ENCODE assay signal across 8 cellular contexts in genomic region chr12:6492838-6493579, GRCh38. TPM values are rescaled to one million over a fixed set of nuclear protein-coding genes. Genes with fewer than 3 reads are reported as not detected.
DNase-seq lines count a peak whose midpoint lies in the region; ATAC-seq and TF ChIP-seq lines count a peak whose summit lies in the region.

Gene MRPL51 (minus strand): TSS chr12:6493262. CDS start chr12:6493136, 126 bp downstream.

- peak; percentile 45 for DNase-seq in BJ (ENCODE audit: low read depth)
- peak; percentile 88 for DNase-seq in NCI-H526 treated with DMSO at 0.1 percent for 48 hours (lab: John Stamatoyannopoulos, UW)
- peak; percentile 99 for DNase-seq in activated CD4-positive, alpha-beta T cell treated with anti-CD3 and anti-CD28 coated beads, Interleukin-2, amount 10 ng/mL, durations not matched to agents 24 days and 14 days
- DNase-seq in colonic mucosa: peak; percentile 98
- peak; percentile 90 to 99 (median 96) for DNase-seq in stimulated activated CD4-positive, alpha-beta T cell treated with anti-CD3 and anti-CD28 coated beads, Interleukin-1b, Interleukin-23, amount 100 ng/mL, for 24 hours (ENCODE audit: low read depth in 4 of 4, low spot score in 1 of 4)

- peak within 1 kb of the TSS; percentile 99 for H3K27ac ChIP-seq in colonic mucosa
- peak within 1 kb of the TSS; percentile 96 for H3K27ac ChIP-seq in layer of hippocampus (ENCODE audit: low read depth, low read length)

- H3K4me1 Mint-ChIP-seq in activated CD4-positive, alpha-beta T cell treated with anti-CD3 and anti-CD28 coated beads, Interleukin-2, amount 10 ng/mL, durations not matched to agents 24 days and 14 days: peaks cover 34% of the 10 kb centered on the region

- H3K4me3 ChIP-seq in BJ (ENCODE audit: low read depth, low read length) (peak within 1 kb of the TSS; percentile 64), colonic mucosa (peak within 1 kb of the TSS; percentile 76)

- no peak for TF ChIP-seq CTCF in BJ (IDR thresholded peaks at IDR 0.05; ENCODE audit: insufficient read depth, low read depth, low read length)
- TF ChIP-seq CTCF in colonic mucosa (IDR thresholded peaks at IDR 0.05): no peak

- peak within 1 kb of the TSS; percentile 86 to 98 for H3K9ac ChIP-seq in colonic mucosa (ENCODE audit: low read depth in 2 of 2, low read length in 2 of 2)

- ATAC-seq in GM19324 (IDR thresholded peaks at IDR 0.05; ENCODE audit: low FRiP score, unreplicated experiment) (peak; percentile 72), HG03460 (IDR thresholded peaks at IDR 0.05; ENCODE audit: unreplicated experiment) (peak; percentile 69)

- no peaks in the 10 kb centered on the region for H3K9me3 Mint-ChIP-seq in activated CD4-positive, alpha-beta T cell treated with anti-CD3 and anti-CD28 coated beads, Interleukin-2, amount 10 ng/mL, durations not matched to agents 24 days and 14 days

- H3K4me3 Mint-ChIP-seq in activated CD4-positive, alpha-beta T cell treated with anti-CD3 and anti-CD28 coated beads, Interleukin-2, amount 10 ng/mL, durations not matched to agents 24 days and 14 days: peak within 1 kb of the TSS; percentile 95

- H3K36me3 ChIP-seq in BJ (ENCODE audit: control insufficient read depth, insufficient read depth, low read length) (no peaks in the 10 kb centered on the region; the same call in 1 of the 2 replicates), colonic mucosa (no peaks in the 10 kb centered on the region)

- H3K27me3 Mint-ChIP-seq in activated CD4-positive, alpha-beta T cell treated with anti-CD3 and anti-CD28 coated beads, Interleukin-2, amount 10 ng/mL, durations not matched to agents 24 days and 14 days: no peaks in the 10 kb centered on the region

- intact Hi-C loops in activated CD4-positive, alpha-beta T cell treated with anti-CD3 and anti-CD28 coated beads, Interleukin-2, amount 10 ng/mL, durations not matched to agents 24 days and 14 days (cut with micrococcal nuclease): loop anchor here (1.0 to 5.0 kb wide), 6 partner anchors 23 to 359 kb away; partner anchors contain the start of genes CDCA3, ING4, USP5 and VAMP1
- intact Hi-C loops in colonic mucosa (cut with DNase I): no loop called here

- H3K27me3 ChIP-seq in BJ (ENCODE audit: control insufficient read depth, insufficient read depth, low read length) (no peaks in the 10 kb centered on the region), colonic mucosa (no peaks in the 10 kb centered on the region), layer of hippocampus (ENCODE audit: control insufficient read depth, insufficient read depth, low read length) (no peaks in the 10 kb centered on the region)

- CTCF ChIA-PET in BJ (lab: Yijun Ruan, JAX): interaction anchor here (0.9 to 1.6 kb wide), 4 partner anchors 13 to 44 kb away, joined by 3 to 5 read pairs (median 4); partner anchors contain the start of gene VAMP1

- H3K9me3 ChIP-seq in colonic mucosa: no peaks in the 10 kb centered on the region

- POLR2A ChIA-PET in BJ (lab: Charles Lee): interaction anchor here (0.6 to 0.8 kb wide), 2 partner anchors 39 to 41 kb away, joined by 3 to 6 read pairs; partner anchors contain the start of gene GAPDH

- peak within 1 kb of the TSS; percentile 98 for H3K27ac Mint-ChIP-seq in activated CD4-positive, alpha-beta T cell treated with anti-CD3 and anti-CD28 coated beads, Interleukin-2, amount 10 ng/mL, durations not matched to agents 24 days and 14 days

- peaks cover 3% of the 10 kb centered on the region for H3K4me1 ChIP-seq in colonic mucosa

- peaks cover 41% of the 10 kb centered on the region for H3K36me3 Mint-ChIP-seq in activated CD4-positive, alpha-beta T cell treated with anti-CD3 and anti-CD28 coated beads, Interleukin-2, amount 10 ng/mL, durations not matched to agents 24 days and 14 days (ENCODE audit: low read depth)

RNA-seq across cellular contexts. Expression of gene MRPL51, which starts in this region (rescaled TPM):
- 53.4 and 117 TPM in 2 replicates for polyA plus RNA-seq in BJ (2011; rRNA removed)
- polyA minus RNA-seq in BJ (2011; rRNA and poly(A)+ RNA removed): 13.1 and 21.4 TPM in 2 replicates
- total RNA-seq in activated CD4-positive, alpha-beta T cell treated with anti-CD3 and anti-CD28 coated beads, Interleukin-2, amount 10 ng/mL, durations not matched to agents 24 days and 14 days: 277 and 280 TPM in 2 replicates
- total RNA-seq in colonic mucosa: 100 to 1,000 TPM; 132 to 220 TPM

Comparison
In these comparisons a context has a peak if more than half of its experiments do, and no peak if none do; other contexts are left out.
1. Peak in every context shown above with its lines: DNase-seq, ATAC-seq, H3K4me3 ChIP-seq and H3K27ac ChIP-seq.
2. DNase-seq: peak in every context shown above with its lines; median percentile 99 in activated CD4-positive, alpha-beta T cell treated with anti-CD3 and anti-CD28 coated beads, Interleukin-2, amount 10 ng/mL, durations not matched to agents 24 days and 14 days; 98 in colonic mucosa; 96 in stimulated activated CD4-positive, alpha-beta T cell treated with anti-CD3 and anti-CD28 coated beads, Interleukin-1b, Interleukin-23, amount 100 ng/mL, for 24 hours; 88 in NCI-H526 treated with DMSO at 0.1 percent for 48 hours; 45 in BJ.